24 cellular contexts compared by ENCODE assay signal in genomic region chr2:172219201-172219600, GRCh38.
"Had no signal": no experiment of that assay in that cellular context is flagged by ENCODE, and none has a peak within 500 bp of the region (broad histone marks: within the 10 kb centered on the region; RNA-seq: fewer than 3 reads in every experiment).

No MANE protein-coding gene starts in this region.

- ATAC-seq: activated CD4-positive, alpha-beta T cell treated with anti-CD3 and anti-CD28 coated beads for 36 hours; activated T-helper 17 cell treated with anti-CD3 and anti-CD28 coated beads, Interleukin-2, amount 50 U/mL, for 72 hours; PC-3; T-cell had no signal

- DNase-seq: activated CD4-positive, alpha-beta memory T cell treated with anti-CD3 and anti-CD28 coated beads, Interleukin-2, amount 10 ng/mL, durations not matched to agents 7 days and 5 days; activated CD4-positive, alpha-beta T cell treated with anti-CD3 and anti-CD28 coated beads for 36 hours; activated CD4-positive, alpha-beta T cell treated with anti-CD3 and anti-CD28 coated beads, Interleukin-2, amount 50 U/mL, for 1 hour; activated gamma-delta T cell; activated naive CD4-positive, alpha-beta T cell treated with anti-CD3 and anti-CD28 coated beads for 36 hours; activated T-cell treated with anti-CD3 and anti-CD28 coated beads for 4 hours; activated T-cell treated with anti-CD3 and anti-CD28 coated beads, Interleukin-2, amount 50 U/mL, for 48 hours; amygdala; NCI-H1092 treated with DMSO at 0.1 percent for 48 hours; NCI-H1417 treated with DMSO at 0.1 percent for 48 hours; NCI-H187; NCI-H2081 treated with DMSO at 0.1 percent for 48 hours; NCI-H226; NCI-H526 treated with DMSO at 0.1 percent for 48 hours; NCI-H82; PC-3; SIG-M5; T-cell; T1000; WERI-Rb-1 had no signal

- H3K27ac ChIP-seq: WERI-Rb-1 had no signal

- H3K36me3 ChIP-seq: WERI-Rb-1 had no signal

- FAIRE-seq: astrocyte, RCC 7860, TTC549 had no signal
